In genomic region chr5:163503106-163504090, GRCh38 we compare ENCODE assay signal across 8 cellular contexts. TPM values are rescaled to one million over a fixed set of nuclear protein-coding genes. Genes with fewer than 3 reads are reported as not detected.
DNase-seq lines count a peak whose midpoint lies in the region; ATAC-seq and TF ChIP-seq lines count a peak whose summit lies in the region.

No MANE protein-coding gene starts in this region.

- H3K4me1 ChIP-seq in ES-I3 (ENCODE audit: insufficient read depth, low read length) (no peaks in the 10 kb centered on the region; the same call in 1 of the 2 replicates), iPS DF 6.9 (ENCODE audit: control insufficient read depth, insufficient read depth, low read length) (0 out of 2 replicates have a peak, but pooled peaks cover 1% of the 10 kb centered on the region)

- WGBS in iPS DF 6.9 (ENCODE audit: insufficient coverage, insufficient read length) = no CpG with 5 or more reads among the region's 18 CpGs

- H3K9ac ChIP-seq in ES-I3 (ENCODE audit: low read depth, low read length) (peak overlapping the region; percentile 89), SK-N-MC (ENCODE audit: insufficient read length) (peak overlapping the region; percentile 98)

- H3K27ac ChIP-seq in SK-N-MC (peak overlapping the region; percentile 98), iPS DF 6.9 (ENCODE audit: low read length) (no peak overlapping the region)

- no peaks in the 10 kb centered on the region for H3K27me3 ChIP-seq in iPS DF 6.9 (ENCODE audit: control insufficient read depth, insufficient read depth, low read length)

- H3K36me3 ChIP-seq in ES-I3 (ENCODE audit: insufficient read depth, low read length) = no peaks in the 10 kb centered on the region
- H3K36me3 ChIP-seq in SK-N-MC (ENCODE audit: insufficient read depth, low read length) = no peaks in the 10 kb centered on the region
- no peaks in the 10 kb centered on the region for H3K36me3 ChIP-seq in iPS DF 6.9 (ENCODE audit: control insufficient read depth, insufficient read depth, low read length)

- peak; percentile 92 for DNase-seq in SK-N-MC (ENCODE audit: low read depth, low spot score)
- DNase-seq in brain pericyte (ENCODE audit: low read depth, low spot score) = peak; percentile 32
- DNase-seq in iPS DF 6.9 (ENCODE audit: low read depth, low spot score) = peak; percentile 86
- peak; percentile 37 for DNase-seq in retinal pigment epithelial cell (ENCODE audit: low read depth)
- DNase-seq in omental fat pad (ENCODE audit: low spot score) = no peak
- no peak for DNase-seq in NCI-H1048 (lab: John Stamatoyannopoulos, UW)

- H3K9me3 ChIP-seq in ES-I3 (ENCODE audit: control insufficient read depth, insufficient read depth, low read length) (no peaks in the 10 kb centered on the region), SK-N-MC (ENCODE audit: low read depth, low read length) (no peaks in the 10 kb centered on the region), iPS DF 6.9 (ENCODE audit: control insufficient read depth, insufficient read depth, low read length) (no peaks in the 10 kb centered on the region)

- H3K4me3 ChIP-seq in SK-N-MC = peak overlapping the region; percentile 93
- H3K4me3 ChIP-seq in iPS DF 6.9 (ENCODE audit: low read length) = peak overlapping the region; percentile 75; the same call in 1 of the 2 replicates
- peak overlapping the region; percentile 93 for H3K4me3 ChIP-seq in retinal pigment epithelial cell (ENCODE audit: low read length)

- ATAC-seq in HG03565 (IDR thresholded peaks at IDR 0.05; ENCODE audit: unreplicated experiment) (peak; percentile 10), omental fat pad (ENCODE audit: low FRiP score) (no peak)

- TF ChIP-seq CTCF in retinal pigment epithelial cell (conservative IDR thresholded peaks at IDR 0.05; ENCODE audit: low read depth, low read length) = peak; percentile 40
- no peak for TF ChIP-seq CTCF in omental fat pad (IDR thresholded peaks at IDR 0.05)

RNA-seq across cellular contexts. Expression of gene MAT2B, which starts 2.0 kb away (rescaled TPM):
- 10 to 100 TPM; 25.7 to 55.0 (median 41.3) TPM for total RNA-seq in omental fat pad

RNA-seq across cellular contexts. Expression of gene HMMR, which starts 43.0 kb away (rescaled TPM):
- 1 to 10 TPM in 2 of 4 donors, under 1 TPM in 1, not detected in 1; 0.32 to 2.6 (median 1.0) TPM for total RNA-seq in omental fat pad

RNA-seq across cellular contexts. Expression of gene NUDCD2, which starts 43.5 kb away (rescaled TPM):
- 1 to 10 TPM; 5.2 to 9.8 (median 5.9) TPM for total RNA-seq in omental fat pad

Comparison
In these comparisons a context has a peak if more than half of its experiments do, and no peak if none do; other contexts are left out.
1. DNase-seq: peak in SK-N-MC (single experiment), brain pericyte (single experiment), iPS DF 6.9 (single experiment) and retinal pigment epithelial cell (single experiment); none in omental fat pad (single experiment) and NCI-H1048 (single experiment).
2. Peak in every context shown above with its lines, with median percentiles within 50 percentile points of each other: H3K4me3 ChIP-seq.